ENCODE assay signal across 18 cellular contexts in genomic region chr2:133837441-133838090, GRCh38.
DNase-seq lines count a peak whose midpoint lies in the region; TF ChIP-seq lines count a peak whose summit lies in the region.
"Had no signal": no experiment of that assay in that cellular context is flagged by ENCODE, and none has a peak within 500 bp of the region (broad histone marks: within the 10 kb centered on the region; RNA-seq: fewer than 3 reads in every experiment).

No MANE protein-coding gene starts in this region.

- no peaks in the 10 kb centered on the region for H3K27me3 ChIP-seq in fibroblast of lung (ENCODE audit: control insufficient read depth, insufficient read depth, low read length)
- H3K27me3 ChIP-seq: adrenal gland had no signal

- peaks cover 29% of the 10 kb centered on the region for H3K4me1 ChIP-seq in fibroblast of lung (ENCODE audit: control insufficient read depth, extremely low read depth, insufficient read depth, low read length)
- H3K4me1 ChIP-seq: adrenal gland had no signal

- DNase-seq in D341Med (ENCODE audit: low spot score) (peak; percentile 75), NCI-H1694 (lab: John Stamatoyannopoulos, UW) (peak; percentile 98), fibroblast of lung (ENCODE audit: low read depth in 2 of 2) (peak; percentile 29 to 43), pons (ENCODE audit: low spot score) (peak; percentile 45), endothelial cell (ENCODE audit: low spot score) (no peak), NAMALWA (ENCODE audit: low spot score) (no peak), NCI-H1092 treated with DMSO at 0.1 percent for 48 hours (lab: John Stamatoyannopoulos, UW) (no peak)
- no peak for DNase-seq in effector CD4-positive, alpha-beta T cell
- DNase-seq: activated T-cell treated with anti-CD3 and anti-CD28 coated beads for 4 hours, adrenal gland, GDM1, Kasumi-1, kidney, NCI-H2081 treated with DMSO at 0.1 percent for 48 hours, SW 1271 had no signal

- no peaks in the 10 kb centered on the region for H3K9me3 ChIP-seq in fibroblast of lung (ENCODE audit: control insufficient read depth, insufficient read depth, low read depth, low read length)
- H3K9me3 ChIP-seq: adrenal gland had no signal

- no peaks in the 10 kb centered on the region for H3K36me3 Mint-ChIP-seq in endothelial cell (ENCODE audit: low read depth, unreplicated experiment)
- H3K36me3 Mint-ChIP-seq: stimulated activated memory B cell treated with anti-CD40 and anti-IgM and Interleukin-4, amounts not matched to agents 10 μg/mL and 1 μg/mL and 100 μg/mL, for 72 hours; WTC11 had no signal

- no peak overlapping the region for H3K4me3 ChIP-seq in fibroblast of lung (replicated peaks in 1 of 4; ENCODE audit: control extremely low read depth in 1 of 4, insufficient read depth in 1 of 4, low read depth in 3 of 4, low read length in 4 of 4)
- H3K4me3 ChIP-seq: adrenal gland, coronary artery had no signal

- H4K20me1 ChIP-seq in fibroblast of lung (ENCODE audit: control insufficient read depth, extremely low read depth, insufficient read depth, low read length), result no peaks in the 10 kb centered on the region

- no peak overlapping the region for H3K4me3 Mint-ChIP-seq in endothelial cell (ENCODE audit: unreplicated experiment)
- H3K4me3 Mint-ChIP-seq: stimulated activated memory B cell treated with anti-CD40 and anti-IgM and Interleukin-4, amounts not matched to agents 10 μg/mL and 1 μg/mL and 100 μg/mL, for 72 hours; WTC11 had no signal

- TF ChIP-seq CTCF in fibroblast of lung (conservative IDR thresholded peaks at IDR 0.05 in 1 of 2, IDR thresholded peaks at IDR 0.05 in 1 of 2; ENCODE audit: low read depth in 1 of 2, low read length in 2 of 2) (no peak), endothelial cell (IDR thresholded peaks at IDR 0.05; ENCODE audit: unreplicated experiment) (no peak)

- no peaks in the 10 kb centered on the region for H3K79me2 ChIP-seq in fibroblast of lung (ENCODE audit: control insufficient read depth, insufficient read depth, low read length)

- H3K9me3 Mint-ChIP-seq in endothelial cell (ENCODE audit: unreplicated experiment), result no peaks in the 10 kb centered on the region
- H3K9me3 Mint-ChIP-seq: stimulated activated memory B cell treated with anti-CD40 and anti-IgM and Interleukin-4, amounts not matched to agents 10 μg/mL and 1 μg/mL and 100 μg/mL, for 72 hours had no signal

- H3K9ac ChIP-seq in fibroblast of lung (ENCODE audit: insufficient read depth, low read length), result no peak overlapping the region

- peaks cover 7% of the 10 kb centered on the region for H3K27me3 Mint-ChIP-seq in endothelial cell (ENCODE audit: unreplicated experiment)
- H3K27me3 Mint-ChIP-seq: stimulated activated memory B cell treated with anti-CD40 and anti-IgM and Interleukin-4, amounts not matched to agents 10 μg/mL and 1 μg/mL and 100 μg/mL, for 72 hours had no signal

- H3K27ac ChIP-seq in fibroblast of lung (ENCODE audit: insufficient read depth, low read length), result peak overlapping the region; percentile 48
- H3K27ac ChIP-seq: adrenal gland, coronary artery had no signal

- no peak overlapping the region for H3K4me2 ChIP-seq in fibroblast of lung (ENCODE audit: extremely low read depth, insufficient read depth, low read length)

- peaks cover 9% of the 10 kb centered on the region for H3K4me1 Mint-ChIP-seq in endothelial cell (ENCODE audit: unreplicated experiment)

- no peaks in the 10 kb centered on the region for H3K36me3 ChIP-seq in fibroblast of lung (ENCODE audit: control insufficient read depth, insufficient read depth, low read length)
- H3K36me3 ChIP-seq: adrenal gland had no signal

- no peak overlapping the region for H3K27ac Mint-ChIP-seq in endothelial cell (ENCODE audit: unreplicated experiment)
- H3K27ac Mint-ChIP-seq: stimulated activated memory B cell treated with anti-CD40 and anti-IgM and Interleukin-4, amounts not matched to agents 10 μg/mL and 1 μg/mL and 100 μg/mL, for 72 hours; WTC11 had no signal

- no peak overlapping the region for H2AFZ ChIP-seq in fibroblast of lung (ENCODE audit: low read length)

Comparison
In these comparisons a context has a peak if more than half of its experiments do, and no peak if none do; other contexts are left out.
1. DNase-seq: peak in D341Med (single experiment), NCI-H1694 (single experiment), fibroblast of lung (2 of 2) and pons (single experiment); none in endothelial cell (single experiment), effector CD4-positive, alpha-beta T cell (single experiment), NAMALWA (single experiment) and NCI-H1092 treated with DMSO at 0.1 percent for 48 hours (single experiment).